ENCODE assay signal across 28 cellular contexts in genomic region chr2:105149272-105149671, GRCh38.
"Had no signal": no experiment of that assay in that cellular context is flagged by ENCODE, and none has a peak within 500 bp of the region (broad histone marks: within the 10 kb centered on the region; RNA-seq: fewer than 3 reads in every experiment).

No MANE protein-coding gene starts in this region.

- ATAC-seq: stimulated activated effector memory CD8-positive, alpha-beta T cell treated with anti-CD3 and anti-CD28 coated beads, Interleukin-12 subunit alpha, Interleukin-12 subunit beta, amount 100 ng/mL, for 72 hours; stimulated activated memory B cell treated with anti-CD40 and anti-IgM and Interleukin-4, amounts not matched to agents 10 μg/mL and 1 μg/mL and 100 μg/mL, for 72 hours; stimulated activated naive CD8-positive, alpha-beta T cell treated with anti-CD3 and anti-CD28 coated beads, Interleukin-15, amount 100 ng/mL, for 72 hours; stimulated activated naive CD8-positive, alpha-beta T cell treated with anti-CD3 and anti-CD28 coated beads, Interleukin-15, Interleukin-2, amounts not matched to agents 100 U/mL and 50 U/mL, for 24 hours; upper lobe of right lung had no signal

- H3K27ac Mint-ChIP-seq: stimulated activated effector memory CD8-positive, alpha-beta T cell treated with anti-CD3 and anti-CD28 coated beads, Interleukin-12 subunit alpha, Interleukin-12 subunit beta, amount 100 ng/mL, for 72 hours; stimulated activated memory B cell treated with anti-CD40 and anti-IgM and Interleukin-4, amounts not matched to agents 10 μg/mL and 1 μg/mL and 100 μg/mL, for 72 hours; stimulated activated naive CD8-positive, alpha-beta T cell treated with anti-CD3 and anti-CD28 coated beads, Interleukin-15, amount 100 ng/mL, for 72 hours; stimulated activated naive CD8-positive, alpha-beta T cell treated with anti-CD3 and anti-CD28 coated beads, Interleukin-15, Interleukin-2, amounts not matched to agents 100 ng/mL and 50 ng/mL, for 24 hours; type B pancreatic cell had no signal

- DNase-seq: stimulated activated CD4-positive, alpha-beta T cell treated with anti-CD3 and anti-CD28 coated beads, Interleukin-2, amount 100 ng/mL, for 24 hours; stimulated activated CD4-positive, alpha-beta T cell treated with anti-CD3 and anti-CD28 coated beads, Interleukin-2, amount 100 ng/mL, for 48 hours; stimulated activated CD4-positive, alpha-beta T cell treated with anti-CD3 and anti-CD28 coated beads, Interleukin-4, amount 100 ng/mL, for 1 hour; stimulated activated CD4-positive, alpha-beta T cell treated with anti-CD3 and anti-CD28 coated beads, Interleukin-4, amount 100 ng/mL, for 24 hours; stimulated activated CD4-positive, alpha-beta T cell treated with anti-CD3 and anti-CD28 coated beads, Interleukin-4, amount 100 ng/mL, for 4 hours; stimulated activated CD8-positive, alpha-beta memory T cell treated with anti-CD3 and anti-CD28 coated beads, Interleukin-4, amount 100 ng/mL, for 48 hours; stimulated activated naive CD4-positive, alpha-beta T cell; stimulated activated naive CD4-positive, alpha-beta T cell treated with Interleukin-2 at 50 U/mL for 16 hours; stimulated activated naive CD8-positive, alpha-beta T cell treated with anti-CD3 and anti-CD28 coated beads, Interleukin-15, amount 100 ng/mL, for 72 hours; stimulated activated naive CD8-positive, alpha-beta T cell treated with anti-CD3 and anti-CD28 coated beads, Interleukin-15, Interleukin-2, amounts not matched to agents 100 U/mL and 50 U/mL, for 24 hours; stomach; substantia nigra; testis; thyroid gland; tibial artery; transverse colon; trophoblast cell; upper lobe of left lung; upper lobe of right lung; uterus had no signal

- H3K36me3 ChIP-seq: stomach, suprapubic skin, thoracic aorta, thyroid gland, tibial artery, tibial nerve, transverse colon, upper lobe of left lung, upper lobe of right lung, uterus, vagina had no signal

- H3K4me1 ChIP-seq: testis, transverse colon, upper lobe of right lung had no signal

- H3K9me3 Mint-ChIP-seq: stimulated activated effector memory CD8-positive, alpha-beta T cell treated with anti-CD3 and anti-CD28 coated beads, Interleukin-12 subunit alpha, Interleukin-12 subunit beta, amount 100 ng/mL, for 72 hours; stimulated activated naive CD8-positive, alpha-beta T cell treated with anti-CD3 and anti-CD28 coated beads, Interleukin-15, amount 100 ng/mL, for 72 hours; stimulated activated naive CD8-positive, alpha-beta T cell treated with anti-CD3 and anti-CD28 coated beads, Interleukin-15, Interleukin-2, amounts not matched to agents 100 ng/mL and 50 ng/mL, for 24 hours; type B pancreatic cell had no signal

- H3K4me3 Mint-ChIP-seq: stimulated activated effector memory CD8-positive, alpha-beta T cell treated with anti-CD3 and anti-CD28 coated beads, Interleukin-12 subunit alpha, Interleukin-12 subunit beta, amount 100 ng/mL, for 72 hours; stimulated activated memory B cell treated with anti-CD40 and anti-IgM and Interleukin-4, amounts not matched to agents 10 μg/mL and 1 μg/mL and 100 μg/mL, for 72 hours; stimulated activated naive CD8-positive, alpha-beta T cell treated with anti-CD3 and anti-CD28 coated beads, Interleukin-15, amount 100 ng/mL, for 72 hours; stimulated activated naive CD8-positive, alpha-beta T cell treated with anti-CD3 and anti-CD28 coated beads, Interleukin-15, Interleukin-2, amounts not matched to agents 100 ng/mL and 50 ng/mL, for 24 hours; type B pancreatic cell had no signal

- H3K9me3 ChIP-seq: stomach, suprapubic skin, testis, thoracic aorta, thyroid gland, tibial artery, tibial nerve, transverse colon, upper lobe of left lung, upper lobe of right lung, uterus, vagina had no signal

- H3K27ac ChIP-seq: stomach, suprapubic skin, testis, thoracic aorta, thyroid gland, tibial artery, tibial nerve, transverse colon, upper lobe of left lung, upper lobe of right lung, uterus, vagina had no signal

- H3K36me3 Mint-ChIP-seq: stimulated activated effector memory CD8-positive, alpha-beta T cell treated with anti-CD3 and anti-CD28 coated beads, Interleukin-12 subunit alpha, Interleukin-12 subunit beta, amount 100 ng/mL, for 72 hours had no signal

- H3K27me3 ChIP-seq: testis, thyroid gland, uterus, vagina had no signal

- H3K4me3 ChIP-seq: stomach, suprapubic skin, testis, thoracic aorta, thyroid gland, tibial artery, tibial nerve, transverse colon, upper lobe of left lung, upper lobe of right lung, uterus, vagina had no signal
